Comparison of ENCODE assay signal across 1 cellular context in the genomic region with DNA sequence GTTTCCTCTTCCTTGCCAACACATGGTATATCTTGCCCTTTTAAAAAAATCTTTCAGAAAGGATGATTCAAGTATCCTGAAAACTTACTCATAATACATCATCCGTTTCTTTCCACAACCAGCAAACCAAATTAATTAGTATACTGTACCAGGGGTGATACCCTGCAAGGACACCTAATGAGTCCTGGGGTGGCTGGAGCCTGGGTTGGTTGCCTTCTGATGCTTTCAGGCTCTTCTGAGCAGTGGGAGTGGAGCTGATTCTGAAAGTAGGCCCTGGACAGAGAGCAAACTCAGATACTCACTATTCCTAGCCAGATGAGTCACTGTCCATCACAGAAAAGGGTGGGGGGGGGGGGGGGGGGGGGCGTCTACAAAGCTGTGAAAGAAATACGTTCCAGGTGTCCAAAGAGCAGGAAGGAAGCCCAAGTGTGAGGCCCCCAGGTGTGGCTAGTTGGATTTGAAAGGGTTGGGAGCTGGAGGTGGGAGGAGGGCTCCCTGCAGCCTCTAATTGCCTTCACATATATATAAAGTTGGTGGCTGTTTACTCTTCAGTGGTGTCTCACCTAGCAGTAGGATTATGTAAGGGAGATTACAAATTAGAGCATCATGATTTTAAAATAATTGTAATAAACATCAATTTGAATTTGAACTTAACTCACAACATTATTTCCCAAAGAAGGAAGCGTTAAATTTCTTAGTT.
TF ChIP-seq lines count a peak whose summit lies in the region.

No MANE protein-coding gene starts in this region.

TF ChIP-seq in HepG2, 621 proteins besides CTCF, POLR2A, EP300 and RAD21 (continued from another document):
- TF ChIP-seq, protein P1, sequence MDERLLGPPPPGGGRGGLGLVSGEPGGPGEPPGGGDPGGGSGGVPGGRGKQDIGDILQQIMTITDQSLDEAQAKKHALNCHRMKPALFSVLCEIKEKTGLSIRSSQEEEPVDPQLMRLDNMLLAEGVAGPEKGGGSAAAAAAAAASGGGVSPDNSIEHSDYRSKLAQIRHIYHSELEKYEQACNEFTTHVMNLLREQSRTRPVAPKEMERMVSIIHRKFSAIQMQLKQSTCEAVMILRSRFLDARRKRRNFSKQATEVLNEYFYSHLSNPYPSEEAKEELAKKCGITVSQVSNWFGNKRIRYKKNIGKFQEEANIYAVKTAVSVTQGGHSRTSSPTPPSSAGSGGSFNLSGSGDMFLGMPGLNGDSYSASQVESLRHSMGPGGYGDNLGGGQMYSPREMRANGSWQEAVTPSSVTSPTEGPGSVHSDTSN (CRISPR knock-in tag; IDR thresholded peaks at IDR 0.05): no peak
- TF ChIP-seq, protein P2, sequence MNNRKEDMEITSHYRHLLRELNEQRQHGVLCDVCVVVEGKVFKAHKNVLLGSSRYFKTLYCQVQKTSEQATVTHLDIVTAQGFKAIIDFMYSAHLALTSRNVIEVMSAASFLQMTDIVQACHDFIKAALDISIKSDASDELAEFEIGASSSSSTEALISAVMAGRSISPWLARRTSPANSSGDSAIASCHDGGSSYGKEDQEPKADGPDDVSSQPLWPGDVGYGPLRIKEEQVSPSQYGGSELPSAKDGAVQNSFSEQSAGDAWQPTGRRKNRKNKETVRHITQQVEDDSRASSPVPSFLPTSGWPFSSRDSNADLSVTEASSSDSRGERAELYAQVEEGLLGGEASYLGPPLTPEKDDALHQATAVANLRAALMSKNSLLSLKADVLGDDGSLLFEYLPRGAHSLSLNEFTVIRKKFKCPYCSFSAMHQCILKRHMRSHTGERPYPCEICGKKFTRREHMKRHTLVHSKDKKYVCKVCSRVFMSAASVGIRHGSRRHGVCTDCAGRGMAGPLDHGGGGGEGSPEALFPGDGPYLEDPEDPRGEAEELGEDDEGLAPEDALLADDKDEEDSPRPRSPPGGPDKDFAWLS (CRISPR knock-in tag; IDR thresholded peaks at IDR 0.05; ENCODE audit: borderline replicate concordance): no peak
- no peak for TF ChIP-seq SP4 (CRISPR knock-in tag; IDR thresholded peaks at IDR 0.05)
- TF ChIP-seq ZFY (CRISPR knock-in tag; IDR thresholded peaks at IDR 0.05): no peak
- TF ChIP-seq, protein P3, sequence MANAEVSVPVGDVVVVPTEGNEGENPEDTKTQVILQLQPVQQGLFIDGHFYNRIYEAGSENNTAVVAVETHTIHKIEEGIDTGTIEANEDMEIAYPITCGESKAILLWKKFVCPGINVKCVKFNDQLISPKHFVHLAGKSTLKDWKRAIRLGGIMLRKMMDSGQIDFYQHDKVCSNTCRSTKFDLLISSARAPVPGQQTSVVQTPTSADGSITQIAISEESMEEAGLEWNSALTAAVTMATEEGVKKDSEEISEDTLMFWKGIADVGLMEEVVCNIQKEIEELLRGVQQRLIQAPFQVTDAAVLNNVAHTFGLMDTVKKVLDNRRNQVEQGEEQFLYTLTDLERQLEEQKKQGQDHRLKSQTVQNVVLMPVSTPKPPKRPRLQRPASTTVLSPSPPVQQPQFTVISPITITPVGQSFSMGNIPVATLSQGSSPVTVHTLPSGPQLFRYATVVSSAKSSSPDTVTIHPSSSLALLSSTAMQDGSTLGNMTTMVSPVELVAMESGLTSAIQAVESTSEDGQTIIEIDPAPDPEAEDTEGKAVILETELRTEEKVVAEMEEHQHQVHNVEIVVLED (CRISPR knock-in tag; IDR thresholded peaks at IDR 0.05; ENCODE audit: borderline replicate concordance): no peak
- 0 out of 2 replicates have a peak, but pooled peaks have one; percentile 26 for TF ChIP-seq PCBP1 (IDR thresholded peaks at IDR 0.05; ENCODE audit: borderline replicate concordance, low read depth, low read length)
